Comparison of ENCODE assay signal across 27 cellular contexts in the genomic region with DNA sequence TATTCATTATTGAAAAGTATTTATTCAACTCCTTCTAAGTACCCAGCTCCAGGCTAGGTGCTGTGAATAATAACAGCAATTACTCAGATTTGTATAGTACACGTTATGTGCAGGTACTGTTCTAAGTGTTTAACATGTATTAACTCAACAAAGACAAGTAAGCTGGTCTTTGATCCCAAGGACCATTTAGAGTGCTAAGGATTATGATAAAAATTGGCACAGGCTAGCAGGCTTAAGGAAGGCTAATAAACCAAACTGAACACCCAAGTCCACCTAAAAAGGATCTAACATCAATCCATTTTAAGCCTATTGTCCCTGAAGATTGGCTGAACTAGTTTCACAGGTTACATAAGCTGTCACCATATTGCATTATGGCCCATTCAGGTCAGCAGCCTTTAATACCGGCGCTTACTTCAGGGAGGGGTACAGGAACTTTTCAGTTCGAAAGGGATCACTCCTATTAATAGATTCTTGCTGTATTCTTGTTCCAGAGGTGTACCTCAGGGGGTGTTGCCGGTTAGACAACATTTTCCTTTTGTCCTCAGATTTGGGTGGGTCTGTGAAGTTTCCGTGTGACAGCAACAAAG.
"Had no signal": no experiment of that assay in that cellular context is flagged by ENCODE, and none has a peak within 500 bp of the region (broad histone marks: within the 10 kb centered on the region; RNA-seq: fewer than 3 reads in every experiment).

No MANE protein-coding gene starts in this region.

- H3K27me3 ChIP-seq: ascending aorta, body of pancreas had no signal

- H3K27ac ChIP-seq: ascending aorta, body of pancreas, SK-N-MC, VCaP had no signal

- H3K9me3 ChIP-seq: body of pancreas had no signal

- FAIRE-seq: bronchial epithelial cell, K562, TTC549 had no signal

- H3K4me1 ChIP-seq: ascending aorta, body of pancreas had no signal

- ATAC-seq: activated naive CD4-positive, alpha-beta T cell treated with anti-CD3 and anti-CD28 coated beads, Interleukin-2, amount 50 U/mL, for 72 hours; activated naive CD8-positive, alpha-beta T cell treated with anti-CD3 and anti-CD28 coated beads, Interleukin-2, amount 50 U/mL, for 24 hours; activated T-cell treated with anti-CD3 and anti-CD28 coated beads, Interleukin-2, amount 50 U/mL, for 4 hours; body of pancreas; K562; Right ventricle myocardium inferior; T-cell had no signal

- H3K4me3 ChIP-seq: ascending aorta, body of pancreas, K562, SK-N-MC had no signal

- H3K36me3 ChIP-seq: ascending aorta had no signal

- DNase-seq: activated CD4-positive, alpha-beta memory T cell treated with anti-CD3 and anti-CD28 coated beads for 36 hours; activated CD4-positive, alpha-beta T cell treated with anti-CD3 and anti-CD28 coated beads, Interleukin-2, amount 10 ng/mL, durations not matched to agents 7 days and 5 days; activated CD4-positive, CD25-positive, alpha-beta regulatory T cell; activated CD8-positive, alpha-beta memory T cell treated with anti-CD3 and anti-CD28 coated beads for 24 hours; activated effector memory CD4-positive, alpha-beta T cell treated with anti-CD3 and anti-CD28 coated beads, Interleukin-2, amount 50 U/mL, for 16 hours; activated naive CD4-positive, alpha-beta T cell treated with Interleukin-2 at 50 U/mL for 16 hours; activated naive CD8-positive, alpha-beta T cell treated with anti-CD3 and anti-CD28 coated beads, Interleukin-2, amount 50 U/mL, for 24 hours; activated T-cell treated with anti-CD3 and anti-CD28 coated beads, Interleukin-2, amount 50 U/mL, for 4 hours; amniotic stem cell; body of pancreas; central memory CD4-positive, alpha-beta T cell; Karpas-422; MM.1S; NCI-H187; NCI-H524; RPMI8226; T-cell; T-helper 2 cell; T1000 had no signal
